ENCODE assay signal across 1 cellular context in genomic region chr19:54470991-54471782, GRCh38.
TF ChIP-seq lines count a peak whose summit lies in the region.

No MANE protein-coding gene starts in this region.

TF ChIP-seq in WTC11, 78 proteins besides CTCF, POLR2A, EP300 and RAD21 (continued from another document):
- TF ChIP-seq, protein P1, sequence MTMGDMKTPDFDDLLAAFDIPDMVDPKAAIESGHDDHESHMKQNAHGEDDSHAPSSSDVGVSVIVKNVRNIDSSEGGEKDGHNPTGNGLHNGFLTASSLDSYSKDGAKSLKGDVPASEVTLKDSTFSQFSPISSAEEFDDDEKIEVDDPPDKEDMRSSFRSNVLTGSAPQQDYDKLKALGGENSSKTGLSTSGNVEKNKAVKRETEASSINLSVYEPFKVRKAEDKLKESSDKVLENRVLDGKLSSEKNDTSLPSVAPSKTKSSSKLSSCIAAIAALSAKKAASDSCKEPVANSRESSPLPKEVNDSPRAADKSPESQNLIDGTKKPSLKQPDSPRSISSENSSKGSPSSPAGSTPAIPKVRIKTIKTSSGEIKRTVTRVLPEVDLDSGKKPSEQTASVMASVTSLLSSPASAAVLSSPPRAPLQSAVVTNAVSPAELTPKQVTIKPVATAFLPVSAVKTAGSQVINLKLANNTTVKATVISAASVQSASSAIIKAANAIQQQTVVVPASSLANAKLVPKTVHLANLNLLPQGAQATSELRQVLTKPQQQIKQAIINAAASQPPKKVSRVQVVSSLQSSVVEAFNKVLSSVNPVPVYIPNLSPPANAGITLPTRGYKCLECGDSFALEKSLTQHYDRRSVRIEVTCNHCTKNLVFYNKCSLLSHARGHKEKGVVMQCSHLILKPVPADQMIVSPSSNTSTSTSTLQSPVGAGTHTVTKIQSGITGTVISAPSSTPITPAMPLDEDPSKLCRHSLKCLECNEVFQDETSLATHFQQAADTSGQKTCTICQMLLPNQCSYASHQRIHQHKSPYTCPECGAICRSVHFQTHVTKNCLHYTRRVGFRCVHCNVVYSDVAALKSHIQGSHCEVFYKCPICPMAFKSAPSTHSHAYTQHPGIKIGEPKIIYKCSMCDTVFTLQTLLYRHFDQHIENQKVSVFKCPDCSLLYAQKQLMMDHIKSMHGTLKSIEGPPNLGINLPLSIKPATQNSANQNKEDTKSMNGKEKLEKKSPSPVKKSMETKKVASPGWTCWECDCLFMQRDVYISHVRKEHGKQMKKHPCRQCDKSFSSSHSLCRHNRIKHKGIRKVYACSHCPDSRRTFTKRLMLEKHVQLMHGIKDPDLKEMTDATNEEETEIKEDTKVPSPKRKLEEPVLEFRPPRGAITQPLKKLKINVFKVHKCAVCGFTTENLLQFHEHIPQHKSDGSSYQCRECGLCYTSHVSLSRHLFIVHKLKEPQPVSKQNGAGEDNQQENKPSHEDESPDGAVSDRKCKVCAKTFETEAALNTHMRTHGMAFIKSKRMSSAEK (CRISPR knock-in tag; IDR thresholded peaks at IDR 0.05; ENCODE audit: borderline replicate concordance), result no peak
- TF ChIP-seq E2F1 (CRISPR knock-in tag; IDR thresholded peaks at IDR 0.05), result no peak
- no peak for TF ChIP-seq SMAD3 (CRISPR knock-in tag; IDR thresholded peaks at IDR 0.05; ENCODE audit: borderline replicate concordance)
- TF ChIP-seq MYBL2 (CRISPR knock-in tag; IDR thresholded peaks at IDR 0.05), result no peak
- no peak for TF ChIP-seq ERG (CRISPR knock-in tag; IDR thresholded peaks at IDR 0.05)
- TF ChIP-seq NR2C2 (CRISPR knock-in tag; IDR thresholded peaks at IDR 0.05), result 0 out of 2 replicates have a peak, but pooled peaks have one; percentile 37
- no peak for TF ChIP-seq ATF3 (CRISPR knock-in tag; conservative IDR thresholded peaks at IDR 0.05)
- TF ChIP-seq FOXP1 (CRISPR knock-in tag; IDR thresholded peaks at IDR 0.05; ENCODE audit: borderline replicate concordance), result peak; percentile 34; the same call in 1 of the 2 replicates
- TF ChIP-seq ZNF396 (CRISPR knock-in tag; IDR thresholded peaks at IDR 0.05; ENCODE audit: borderline replicate concordance), result no peak
- no peak for TF ChIP-seq GRHL2 (CRISPR knock-in tag; IDR thresholded peaks at IDR 0.05; ENCODE audit: insufficient replicate concordance, severe bottlenecking)
- TF ChIP-seq CDX4 (CRISPR knock-in tag; IDR thresholded peaks at IDR 0.05; ENCODE audit: borderline replicate concordance), result no peak
- no peak for TF ChIP-seq ZNF512 (CRISPR knock-in tag; IDR thresholded peaks at IDR 0.05; ENCODE audit: borderline replicate concordance)
- no peak for TF ChIP-seq ZNF317 (CRISPR knock-in tag; IDR thresholded peaks at IDR 0.05; ENCODE audit: borderline replicate concordance, low read depth)
- TF ChIP-seq USF1 (CRISPR knock-in tag; IDR thresholded peaks at IDR 0.05), result peak; percentile 46; the same call in 1 of the 2 replicates
- TF ChIP-seq, protein P2, sequence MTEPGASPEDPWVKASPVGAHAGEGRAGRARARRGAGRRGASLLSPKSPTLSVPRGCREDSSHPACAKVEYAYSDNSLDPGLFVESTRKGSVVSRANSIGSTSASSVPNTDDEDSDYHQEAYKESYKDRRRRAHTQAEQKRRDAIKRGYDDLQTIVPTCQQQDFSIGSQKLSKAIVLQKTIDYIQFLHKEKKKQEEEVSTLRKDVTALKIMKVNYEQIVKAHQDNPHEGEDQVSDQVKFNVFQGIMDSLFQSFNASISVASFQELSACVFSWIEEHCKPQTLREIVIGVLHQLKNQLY (CRISPR knock-in tag; IDR thresholded peaks at IDR 0.05), result no peak
- TF ChIP-seq KAT7 (CRISPR knock-in tag; IDR thresholded peaks at IDR 0.05; ENCODE audit: borderline replicate concordance), result no peak
- TF ChIP-seq ZNF232 (CRISPR knock-in tag; IDR thresholded peaks at IDR 0.05), result no peak
- no peak for TF ChIP-seq IRF2 (CRISPR knock-in tag; IDR thresholded peaks at IDR 0.05; ENCODE audit: borderline replicate concordance, low read depth)
- TF ChIP-seq, protein P3, sequence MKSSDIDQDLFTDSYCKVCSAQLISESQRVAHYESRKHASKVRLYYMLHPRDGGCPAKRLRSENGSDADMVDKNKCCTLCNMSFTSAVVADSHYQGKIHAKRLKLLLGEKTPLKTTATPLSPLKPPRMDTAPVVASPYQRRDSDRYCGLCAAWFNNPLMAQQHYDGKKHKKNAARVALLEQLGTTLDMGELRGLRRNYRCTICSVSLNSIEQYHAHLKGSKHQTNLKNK (CRISPR knock-in tag; IDR thresholded peaks at IDR 0.05), result no peak
- TF ChIP-seq SOX15 (CRISPR knock-in tag; IDR thresholded peaks at IDR 0.05), result no peak
- no peak for TF ChIP-seq RORB (CRISPR knock-in tag; IDR thresholded peaks at IDR 0.05)
- TF ChIP-seq, protein P4, sequence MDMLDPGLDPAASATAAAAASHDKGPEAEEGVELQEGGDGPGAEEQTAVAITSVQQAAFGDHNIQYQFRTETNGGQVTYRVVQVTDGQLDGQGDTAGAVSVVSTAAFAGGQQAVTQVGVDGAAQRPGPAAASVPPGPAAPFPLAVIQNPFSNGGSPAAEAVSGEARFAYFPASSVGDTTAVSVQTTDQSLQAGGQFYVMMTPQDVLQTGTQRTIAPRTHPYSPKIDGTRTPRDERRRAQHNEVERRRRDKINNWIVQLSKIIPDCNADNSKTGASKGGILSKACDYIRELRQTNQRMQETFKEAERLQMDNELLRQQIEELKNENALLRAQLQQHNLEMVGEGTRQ (CRISPR knock-in tag; IDR thresholded peaks at IDR 0.05), result peak; percentile 20; the same call in 1 of the 2 replicates
- no peak; the same call in 1 of the 2 replicates for TF ChIP-seq CREM (CRISPR knock-in tag; IDR thresholded peaks at IDR 0.05)
- TF ChIP-seq ZNF138 (CRISPR knock-in tag; conservative IDR thresholded peaks at IDR 0.05), result no peak
- TF ChIP-seq FOXK1 (CRISPR knock-in tag; IDR thresholded peaks at IDR 0.05), result 0 out of 2 replicates have a peak, but pooled peaks have one; percentile 4
- no peak for TF ChIP-seq ZNF281 (CRISPR knock-in tag; IDR thresholded peaks at IDR 0.05)
- TF ChIP-seq ELF4 (CRISPR knock-in tag; IDR thresholded peaks at IDR 0.05; ENCODE audit: low read depth), result no peak; the same call in 1 of the 2 replicates
- no peak for TF ChIP-seq CREB1 (CRISPR knock-in tag; IDR thresholded peaks at IDR 0.05)
- no peak for TF ChIP-seq ETV6 (CRISPR knock-in tag; IDR thresholded peaks at IDR 0.05)
- TF ChIP-seq AR (CRISPR knock-in tag; IDR thresholded peaks at IDR 0.05), result no peak
- no peak for TF ChIP-seq PREB (CRISPR knock-in tag; IDR thresholded peaks at IDR 0.05; ENCODE audit: borderline replicate concordance)
- no peak for TF ChIP-seq IRF1 (CRISPR knock-in tag; IDR thresholded peaks at IDR 0.05)
- no peak for TF ChIP-seq TEAD1 (CRISPR knock-in tag; IDR thresholded peaks at IDR 0.05)
